Comparison of ENCODE assay signal across 9 cellular contexts in genomic region chr18:76923485-76924085, GRCh38.
DNase-seq lines count a peak whose midpoint lies in the region; ATAC-seq and TF ChIP-seq lines count a peak whose summit lies in the region.
"Had no signal": no experiment of that assay in that cellular context is flagged by ENCODE, and none has a peak within 500 bp of the region (broad histone marks: within the 10 kb centered on the region; RNA-seq: fewer than 3 reads in every experiment).

No MANE protein-coding gene starts in this region.

- in situ Hi-C loops in mammary epithelial cell (cut with MboI; ENCODE audit: low sequenced_read_pairs in 2 of 2): no loop called here

- H3K4me2 ChIP-seq in mammary epithelial cell (ENCODE audit: insufficient read depth, low read depth, low read length): no peak overlapping the region

- H3K27me3 Mint-ChIP-seq in mesothelial cell of epicardium (ENCODE audit: low read depth): no peaks in the 10 kb centered on the region

- dilution Hi-C loops in mammary epithelial cell (cut with HindIII; ENCODE audit: low sequenced_read_pairs): no loop called here

- H3K9me3 ChIP-seq in mammary epithelial cell (replicated peaks; ENCODE audit: insufficient read depth, low read length): no peaks in the 10 kb centered on the region
- H3K9me3 ChIP-seq: gastrocnemius medialis had no signal

- no peaks in the 10 kb centered on the region for H3K4me1 ChIP-seq in mammary epithelial cell (ENCODE audit: insufficient read depth, low read length)

- no peak for ATAC-seq in HG03571 (IDR thresholded peaks at IDR 0.05; ENCODE audit: unreplicated experiment)
- ATAC-seq: gastrocnemius medialis had no signal

- DNase-seq in ELF-1 (ENCODE audit: low read depth, low spot score) (peak; percentile 63), LNCaP clone FGC (ENCODE audit: low read depth) (no peak), mammary epithelial cell (peak; percentile 8), mesothelial cell of epicardium (ENCODE audit: low spot score in 2 of 2, unreplicated experiment in 2 of 2) (no peak), NOMO-1 (lab: John Stamatoyannopoulos, UW; ENCODE audit: unreplicated experiment in 2 of 2) (no peak)
- DNase-seq in activated CD8-positive, alpha-beta memory T cell treated with anti-CD3 and anti-CD28 coated beads for 24 hours: no peak
- no peak for DNase-seq in activated CD4-positive, alpha-beta T cell treated with anti-CD3 and anti-CD28 coated beads, Interleukin-2, amount 50 U/mL, for 1 hour
- DNase-seq: gastrocnemius medialis had no signal

- no TSS peak for BruUV-seq in mammary epithelial cell (replicated peaks; lab: Mats Ljungman, UMichigan)

- CTCF ChIA-PET in mammary epithelial cell (lab: Charles Lee; ENCODE audit: low non-redundant PET): interaction anchor here (0.6 kb wide), 1 partner anchor 95 kb away, joined by 3 read pairs; no protein-coding TSS in a partner anchor

- no peaks in the 10 kb centered on the region for H3K4me1 Mint-ChIP-seq in mesothelial cell of epicardium

- no peak overlapping the region for H3K27ac ChIP-seq in mammary epithelial cell (ENCODE audit: insufficient read depth, low read depth, low read length)
- H3K27ac ChIP-seq: gastrocnemius medialis had no signal

- no peaks in the 10 kb centered on the region for H4K20me1 ChIP-seq in mammary epithelial cell (ENCODE audit: insufficient read depth, low read length)

- peaks cover 41% of the 10 kb centered on the region for H3K36me3 Mint-ChIP-seq in mesothelial cell of epicardium

- H3K9me3 Mint-ChIP-seq in mesothelial cell of epicardium: no peaks in the 10 kb centered on the region

- TF ChIP-seq CTCF in LNCaP clone FGC (IDR thresholded peaks at IDR 0.05; ENCODE audit: control insufficient read depth, extremely low read depth, insufficient read depth): peak; percentile 67
- peak; percentile 57 to 71 for TF ChIP-seq CTCF in mammary epithelial cell (conservative IDR thresholded peaks at IDR 0.05 in 1 of 2, IDR thresholded peaks at IDR 0.05 in 1 of 2; ENCODE audit: extremely low read depth in 1 of 2, insufficient read depth in 1 of 2, low read depth in 1 of 2, low read length in 2 of 2)
- TF ChIP-seq CTCF in mesothelial cell of epicardium (IDR thresholded peaks at IDR 0.05; ENCODE audit: unreplicated experiment): peak; percentile 31

- WGBS in mammary epithelial cell (ENCODE audit: low coverage, missing lambda C conversion rate): 70% methylated on average over 3 of the region's 3 CpGs

- H3K9ac ChIP-seq in mammary epithelial cell (ENCODE audit: insufficient read depth, low read length): no peak overlapping the region

- no peak overlapping the region for H2AFZ ChIP-seq in mammary epithelial cell (ENCODE audit: low read depth, low read length)

- H3K27me3 ChIP-seq in mammary epithelial cell (ENCODE audit: insufficient read depth, low read length): no peaks in the 10 kb centered on the region
- H3K27me3 ChIP-seq: gastrocnemius medialis had no signal

- H3K36me3 ChIP-seq in mammary epithelial cell (ENCODE audit: insufficient read depth, low read length): peaks cover 20% of the 10 kb centered on the region

- no peaks in the 10 kb centered on the region for H3K79me2 ChIP-seq in mammary epithelial cell (ENCODE audit: insufficient read depth, low read length)

- H3K4me3 Mint-ChIP-seq in mesothelial cell of epicardium: no peak overlapping the region

- no peak overlapping the region for H3K4me3 ChIP-seq in LNCaP clone FGC (ENCODE audit: low read depth, low read length)
- H3K4me3 ChIP-seq in mammary epithelial cell (replicated peaks in 1 of 3; ENCODE audit: insufficient read depth in 1 of 3, low read depth in 2 of 3, low read length in 3 of 3): no peak overlapping the region
- H3K4me3 ChIP-seq: gastrocnemius medialis had no signal

- intact Hi-C loops in mammary epithelial cell (cut with micrococcal nuclease): loop anchor here (1.0 kb wide), 1 partner anchor 120 kb away; no protein-coding TSS in a partner anchor

- H3K27ac Mint-ChIP-seq in mesothelial cell of epicardium: no peak overlapping the region

Comparison
In these comparisons a context has a peak if more than half of its experiments do, and no peak if none do; other contexts are left out.
1. DNase-seq: peak in ELF-1 (single experiment) and mammary epithelial cell (single experiment); none in LNCaP clone FGC (single experiment), mesothelial cell of epicardium (0 of 2), activated CD8-positive, alpha-beta memory T cell treated with anti-CD3 and anti-CD28 coated beads for 24 hours (single experiment), activated CD4-positive, alpha-beta T cell treated with anti-CD3 and anti-CD28 coated beads, Interleukin-2, amount 50 U/mL, for 1 hour (single experiment) and NOMO-1 (0 of 2).
2. Peak in every context shown above with its lines, with median percentiles within 50 percentile points of each other: CTCF ChIP-seq.